5 cellular contexts compared by ENCODE assay signal in the genomic region with DNA sequence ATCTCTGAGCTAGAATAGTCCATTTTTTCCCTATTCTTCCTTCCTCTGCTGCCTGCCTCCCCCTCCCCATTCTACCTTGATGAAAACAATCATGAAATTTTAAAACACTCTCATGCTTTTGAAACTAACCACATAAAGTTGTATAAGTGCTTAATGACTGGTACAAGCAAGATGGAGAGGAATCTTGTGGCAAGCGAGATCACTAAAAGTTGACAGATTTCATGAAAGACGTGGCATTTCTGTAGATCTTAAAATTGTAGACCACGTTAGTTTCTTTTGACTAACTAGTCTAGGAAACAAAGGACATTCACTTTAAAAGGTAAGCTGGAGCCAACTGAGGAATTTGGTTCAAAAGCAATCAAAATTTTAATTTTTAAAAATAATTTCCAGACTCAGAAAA. TPM values are rescaled to one million over a fixed set of nuclear protein-coding genes. Genes with fewer than 3 reads are reported as not detected.
"Had no signal": no experiment of that assay in that cellular context is flagged by ENCODE, and none has a peak within 500 bp of the region (broad histone marks: within the 10 kb centered on the region; RNA-seq: fewer than 3 reads in every experiment).

No MANE protein-coding gene starts in this region.

- H3K27ac Mint-ChIP-seq: GM23338, H9 had no signal

- ATAC-seq: GM23338 had no signal

- H3K4me3 Mint-ChIP-seq: GM23338, H9 had no signal

- DNase-seq: H9, HCEC 1CT, IMR-90 had no signal

- H3K9me3 Mint-ChIP-seq: GM23338, H9 had no signal

- H3K4me1 Mint-ChIP-seq: GM23338, H9 had no signal

RNA-seq across cellular contexts. Expression of a gene that starts 35.4 kb away (rescaled TPM):
- total RNA-seq: GM23338, H1, H9, IMR-90 had no signal
